8 cellular contexts compared by ENCODE assay signal in the genomic region with DNA sequence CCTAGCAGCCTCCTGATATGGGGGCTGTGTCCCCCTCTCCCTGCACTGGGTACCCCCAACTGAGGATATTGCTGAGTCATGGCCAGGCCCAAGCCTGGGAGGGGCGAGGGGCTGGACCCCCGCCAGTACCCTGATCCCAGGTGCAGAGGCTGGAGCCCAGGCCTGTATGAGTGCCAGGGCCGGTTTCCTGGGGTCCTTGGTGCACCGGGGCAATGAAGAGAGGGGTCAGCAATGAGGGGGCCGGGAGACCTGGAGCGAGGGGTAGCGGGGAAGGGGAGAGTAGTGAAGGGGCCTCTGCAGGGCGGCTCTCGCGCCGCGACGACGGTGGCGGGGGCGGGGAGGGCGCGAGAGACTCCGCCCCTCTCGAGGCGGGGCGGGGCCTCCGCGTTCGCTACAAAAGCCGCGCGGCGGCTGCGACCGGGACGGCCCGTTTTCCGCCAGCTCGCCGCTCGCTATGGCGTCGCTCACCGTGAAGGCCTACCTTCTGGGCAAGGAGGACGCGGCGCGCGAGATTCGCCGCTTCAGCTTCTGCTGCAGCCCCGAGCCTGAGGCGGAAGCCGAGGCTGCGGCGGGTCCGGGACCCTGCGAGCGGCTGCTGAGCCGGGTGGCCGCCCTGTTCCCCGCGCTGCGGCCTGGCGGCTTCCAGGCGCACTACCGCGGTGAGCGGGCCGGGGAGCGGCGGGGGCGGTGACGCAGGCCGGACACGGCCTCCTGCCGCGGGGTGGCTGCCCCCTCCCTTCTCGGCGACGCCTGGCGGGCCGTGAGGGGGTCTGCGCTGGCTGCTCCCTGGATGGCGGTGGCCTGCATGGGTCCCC. TPM values are rescaled to one million over a fixed set of nuclear protein-coding genes. Genes with fewer than 3 reads are reported as not detected.
DNase-seq lines count a peak whose midpoint lies in the region; ATAC-seq, FAIRE-seq and TF ChIP-seq lines count a peak whose summit lies in the region.

A gene (plus strand): TSS at position 423 of the 815 bp plus-strand sequence. CDS start 32 bp downstream, at position 455.

- no peaks in the 10 kb centered on the region for H3K27me3 Mint-ChIP-seq in T-helper 17 cell

- peak within 1 kb of the TSS; percentile 96 to 100 for H3K27ac ChIP-seq in right atrium auricular region
- H3K27ac ChIP-seq in psoas muscle, result peak within 1 kb of the TSS; percentile 100

- no peaks in the 10 kb centered on the region for H3K27me3 ChIP-seq in MG63
- no peaks in the 10 kb centered on the region for H3K27me3 ChIP-seq in right atrium auricular region
- H3K27me3 ChIP-seq in psoas muscle (ENCODE audit: insufficient read depth in 3 of 3, low read length in 2 of 3), result no peaks in the 10 kb centered on the region

- peak within 1 kb of the TSS; percentile 95 for H3K4me3 Mint-ChIP-seq in T-helper 17 cell

- H3K27ac Mint-ChIP-seq in T-helper 17 cell, result peak within 1 kb of the TSS; percentile 97

- H3K4me1 ChIP-seq in right atrium auricular region, result peaks cover 0 to 79% of the 10 kb centered on the region in 2 donors
- peaks cover 61% of the 10 kb centered on the region for H3K4me1 ChIP-seq in psoas muscle

- TF ChIP-seq CTCF in GM10266 (IDR thresholded peaks at IDR 0.05; ENCODE audit: control insufficient read depth, insufficient read depth, low read depth, missing control alignments) (peak; percentile 0), right atrium auricular region (IDR thresholded peaks at IDR 0.05) (no peak), psoas muscle (IDR thresholded peaks at IDR 0.05) (no peak)

- peaks cover 42% of the 10 kb centered on the region for H3K4me1 Mint-ChIP-seq in T-helper 17 cell

- H3K9me3 ChIP-seq in MG63 (no peaks in the 10 kb centered on the region), T-helper 17 cell (ENCODE audit: control insufficient read depth, low read length, poor library complexity, severe bottlenecking) (no peaks in the 10 kb centered on the region), right atrium auricular region (no peaks in the 10 kb centered on the region), psoas muscle (no peaks in the 10 kb centered on the region)

- DNase-seq in GM10266 (ENCODE audit: extremely low spot score) (peak; percentile 94), H54 (ENCODE audit: insufficient read length, low spot score) (peak; percentile 79), MG63 (peak; percentile 83), T-helper 17 cell (peak; percentile 78 to 84 (median 79)), anterior cingulate cortex (lab: John Stamatoyannopoulos, UW) (peak; percentile 5 to 90 (median 82)), right atrium auricular region (ENCODE audit: low spot score) (peak; percentile 79), psoas muscle (peak; percentile 85 to 92), urothelium cell line (ENCODE audit: low spot score) (peak; percentile 90)

- H3K4me3 ChIP-seq in MG63 (peak within 1 kb of the TSS; percentile 79), right atrium auricular region (peak within 1 kb of the TSS; percentile 76 to 100), psoas muscle (peak within 1 kb of the TSS; percentile 99)

- intact Hi-C loops in psoas muscle (cut with DNase I), result no loop called here

- ATAC-seq in T-helper 17 cell (peak; percentile 59), psoas muscle (peak; percentile 67 to 70 (median 68))

- FAIRE-seq in H54 (lab: Jason Lieb, UNC) (no peak), urothelium cell line (lab: Jason Lieb, UNC) (no peak)

- 0 to 1% (median 0%) methylated on average over 42 to 81 of the region's 81 CpGs for WGBS in psoas muscle, 3 donors

- TF ChIP-seq POLR2A in H54 (IDR thresholded peaks at IDR 0.05; ENCODE audit: low read depth, low read length), result peak; percentile 100

- peaks cover 3% of the 10 kb centered on the region for H3K36me3 Mint-ChIP-seq in T-helper 17 cell (ENCODE audit: low read depth)

- H3K36me3 ChIP-seq in MG63 (peaks cover 42% of the 10 kb centered on the region), right atrium auricular region (peaks cover 39% of the 10 kb centered on the region), psoas muscle (ENCODE audit: insufficient read depth in 1 of 2, low read depth in 1 of 2) (peaks cover 7 to 40% of the 10 kb centered on the region in 2 donors)

RNA-seq across cellular contexts. Expression of the gene that starts here (rescaled TPM):
- 484 and 538 TPM in 2 replicates for total RNA-seq in MG63 (2014; rRNA removed; shearing (Covaris generic); ENCODE audit: low replicate concordance)
- total RNA-seq in T-helper 17 cell, result 100 to 1,000 TPM; 446 to 548 TPM
- 100 to 1,000 TPM; 379 to 436 TPM for total RNA-seq in right atrium auricular region
- total RNA-seq in psoas muscle, result 1,000 to 10,000 TPM in 1 of 4 donors, 100 to 1,000 TPM in 3; 688 to 1,199 (median 831) TPM
- polyA plus RNA-seq in psoas muscle, result 100 to 1,000 TPM; 463 to 917 (median 671) TPM

Comparison
In these comparisons a context has a peak if more than half of its experiments do, and no peak if none do; other contexts are left out.
1. Peak in every context shown above with its lines: DNase-seq, ATAC-seq, H3K4me3 ChIP-seq and H3K27ac ChIP-seq.